8 cellular contexts compared by ENCODE assay signal in the genomic region with DNA sequence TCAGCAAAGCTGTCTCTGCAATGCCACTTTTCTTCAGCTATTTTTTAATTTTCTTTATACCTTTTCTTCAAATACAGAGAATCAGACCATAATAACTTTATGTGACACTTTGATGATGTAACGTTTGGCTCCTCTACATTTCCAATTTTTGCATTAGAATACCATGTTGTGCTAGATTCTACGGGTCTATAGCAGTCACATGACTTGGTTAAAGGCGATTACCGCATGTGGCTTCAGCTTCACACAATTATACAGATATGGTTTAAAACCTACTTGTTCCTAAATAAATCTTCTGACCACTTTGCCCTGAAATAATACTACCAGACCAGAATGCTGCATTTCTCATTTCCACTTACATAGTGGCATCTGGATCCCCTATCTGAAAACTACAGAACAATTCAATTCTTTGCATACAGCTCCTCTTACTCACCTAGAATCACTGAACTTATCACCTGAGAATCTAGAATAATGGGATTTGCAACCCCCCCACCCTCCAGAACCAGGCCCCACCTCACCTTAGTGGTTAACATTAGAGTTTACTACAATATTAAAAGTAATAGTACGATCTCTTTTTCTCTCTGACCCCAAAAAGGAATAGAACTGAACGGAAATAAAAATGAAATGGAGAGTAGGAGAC. TPM values are rescaled to one million over a fixed set of nuclear protein-coding genes. Genes with fewer than 3 reads are reported as not detected.
DNase-seq lines count a peak whose midpoint lies in the region; ATAC-seq lines count a peak whose summit lies in the region.

No MANE protein-coding gene starts in this region.

- H3K36me3 ChIP-seq in HUES48 (ENCODE audit: control insufficient read depth, insufficient read depth, low read length) (peaks cover 27% of the 10 kb centered on the region), iPS-15b (ENCODE audit: control insufficient read depth, insufficient read depth, low read length) (no peaks in the 10 kb centered on the region)

- ATAC-seq in activated CD8-positive, alpha-beta T cell treated with anti-CD3 and anti-CD28 coated beads, Interleukin-2, amount 10 ng/mL, durations not matched to agents 7 days and 5 days = no peak
- ATAC-seq in stimulated activated naive CD8-positive, alpha-beta T cell treated with anti-CD3 and anti-CD28 coated beads, Interleukin-15, amount 100 ng/mL, for 72 hours = no peak

- peaks cover 39% of the 10 kb centered on the region for H3K36me3 Mint-ChIP-seq in activated CD8-positive, alpha-beta T cell treated with anti-CD3 and anti-CD28 coated beads, Interleukin-2, amount 10 ng/mL, durations not matched to agents 7 days and 5 days (ENCODE audit: low read depth)

- H3K4me3 ChIP-seq in HUES48 (ENCODE audit: low read depth, low read length) (peak overlapping the region; percentile 90), iPS-15b (ENCODE audit: low read depth, low read length) (peak overlapping the region; percentile 75)

- peaks cover 49% of the 10 kb centered on the region for H3K4me1 Mint-ChIP-seq in activated CD8-positive, alpha-beta T cell treated with anti-CD3 and anti-CD28 coated beads, Interleukin-2, amount 10 ng/mL, durations not matched to agents 7 days and 5 days (ENCODE audit: low read depth)
- H3K4me1 Mint-ChIP-seq in stimulated activated naive CD8-positive, alpha-beta T cell treated with anti-CD3 and anti-CD28 coated beads, Interleukin-15, amount 100 ng/mL, for 72 hours = peaks cover 50% of the 10 kb centered on the region

- H3K27ac Mint-ChIP-seq in activated CD8-positive, alpha-beta T cell treated with anti-CD3 and anti-CD28 coated beads, Interleukin-2, amount 10 ng/mL, durations not matched to agents 7 days and 5 days = peak overlapping the region; percentile 85
- peak overlapping the region; percentile 84 to 99 for H3K27ac Mint-ChIP-seq in stimulated activated naive CD8-positive, alpha-beta T cell treated with anti-CD3 and anti-CD28 coated beads, Interleukin-15, amount 100 ng/mL, for 72 hours

- CTCF ChIA-PET in activated CD8-positive, alpha-beta T cell treated with anti-CD3 and anti-CD28 coated beads, Interleukin-2, amount 10 ng/mL, durations not matched to agents 7 days and 5 days (lab: Charles Lee) = no interaction called here

- peaks cover 8% of the 10 kb centered on the region for H3K4me1 ChIP-seq in HUES48 (ENCODE audit: control insufficient read depth, insufficient read depth, low read length)
- H3K4me1 ChIP-seq in iPS-15b (ENCODE audit: control insufficient read depth, insufficient read depth, low read length) = peaks cover 6% of the 10 kb centered on the region

- POLR2A ChIA-PET in activated CD8-positive, alpha-beta T cell treated with anti-CD3 and anti-CD28 coated beads, Interleukin-2, amount 10 ng/mL, durations not matched to agents 7 days and 5 days (lab: Charles Lee) = no interaction called here

- H3K4me3 Mint-ChIP-seq in activated CD8-positive, alpha-beta T cell treated with anti-CD3 and anti-CD28 coated beads, Interleukin-2, amount 10 ng/mL, durations not matched to agents 7 days and 5 days = peak overlapping the region; percentile 95
- peak overlapping the region; percentile 84 to 89 for H3K4me3 Mint-ChIP-seq in stimulated activated naive CD8-positive, alpha-beta T cell treated with anti-CD3 and anti-CD28 coated beads, Interleukin-15, amount 100 ng/mL, for 72 hours

- peaks cover 7% of the 10 kb centered on the region for H3K27me3 Mint-ChIP-seq in activated CD8-positive, alpha-beta T cell treated with anti-CD3 and anti-CD28 coated beads, Interleukin-2, amount 10 ng/mL, durations not matched to agents 7 days and 5 days (ENCODE audit: low read depth)
- H3K27me3 Mint-ChIP-seq in stimulated activated naive CD8-positive, alpha-beta T cell treated with anti-CD3 and anti-CD28 coated beads, Interleukin-15, amount 100 ng/mL, for 72 hours = peaks cover 7% of the 10 kb centered on the region

- H3K9ac ChIP-seq in HUES48 (ENCODE audit: low read depth, low read length) (no peak overlapping the region), iPS-15b (ENCODE audit: low read depth, low read length) (peak overlapping the region; percentile 1)

- H3K9me3 Mint-ChIP-seq in activated CD8-positive, alpha-beta T cell treated with anti-CD3 and anti-CD28 coated beads, Interleukin-2, amount 10 ng/mL, durations not matched to agents 7 days and 5 days (ENCODE audit: insufficient read depth) = no peaks in the 10 kb centered on the region
- no peaks in the 10 kb centered on the region for H3K9me3 Mint-ChIP-seq in stimulated activated naive CD8-positive, alpha-beta T cell treated with anti-CD3 and anti-CD28 coated beads, Interleukin-15, amount 100 ng/mL, for 72 hours

- no peak overlapping the region for H3K27ac ChIP-seq in HUES48 (ENCODE audit: low read depth, low read length)

- H3K9me3 ChIP-seq in HUES48 (ENCODE audit: control insufficient read depth, insufficient read depth, low read length) = no peaks in the 10 kb centered on the region
- H3K9me3 ChIP-seq in iPS-15b (ENCODE audit: control insufficient read depth, insufficient read depth, low read length) = no peaks in the 10 kb centered on the region

- H3K27me3 ChIP-seq in HUES48 (ENCODE audit: control insufficient read depth, insufficient read depth, low read length) (peaks cover 3% of the 10 kb centered on the region; the same call in 1 of the 2 replicates), iPS-15b (ENCODE audit: control insufficient read depth, insufficient read depth, low read length) (peaks cover 3% of the 10 kb centered on the region)

- peak; percentile 53 for DNase-seq in activated CD8-positive, alpha-beta T cell treated with anti-CD3 and anti-CD28 coated beads, Interleukin-2, amount 10 ng/mL, durations not matched to agents 7 days and 5 days
- DNase-seq in stimulated activated naive CD8-positive, alpha-beta T cell treated with anti-CD3 and anti-CD28 coated beads, Interleukin-15, amount 100 ng/mL, for 72 hours = no peak
- DNase-seq in NCI-H524 (lab: John Stamatoyannopoulos, UW) (no peak), NCI-H345 (lab: John Stamatoyannopoulos, UW) (no peak), NCI-H2196 treated with DMSO at 0.1 percent for 48 hours (lab: John Stamatoyannopoulos, UW; ENCODE audit: unreplicated experiment) (no peak), NCI-H1105 treated with DMSO at 0.1 percent for 48 hours (lab: John Stamatoyannopoulos, UW) (no peak)

RNA-seq across cellular contexts. Expression of gene MAX, which starts 1.3 kb away (rescaled TPM):
- total RNA-seq in activated CD8-positive, alpha-beta T cell treated with anti-CD3 and anti-CD28 coated beads, Interleukin-2, amount 10 ng/mL, durations not matched to agents 7 days and 5 days = 100 to 1,000 TPM; 132 to 134 TPM
